Comparison of ENCODE assay signal across 1 cellular context in genomic region chrX:108090474-108091265, GRCh38.
TF ChIP-seq lines count a peak whose summit lies in the region.

No MANE protein-coding gene starts in this region.

TF ChIP-seq in SK-N-SH, 30 proteins besides CTCF, POLR2A, EP300 and RAD21:
- 0 out of 2 replicates have a peak, but pooled peaks have one; percentile 10 for TF ChIP-seq POLR2AphosphoS5 (IDR thresholded peaks at IDR 0.05; ENCODE audit: low read depth, low read length)
- no peak for TF ChIP-seq SMC3 (IDR thresholded peaks at IDR 0.05; ENCODE audit: low read depth, low read length)
